In genomic region chr5:115857621-115858349, GRCh38 we compare ENCODE assay signal across 13 cellular contexts. TPM values are rescaled to one million over a fixed set of nuclear protein-coding genes. Genes with fewer than 3 reads are reported as not detected.
DNase-seq lines count a peak whose midpoint lies in the region; ATAC-seq and TF ChIP-seq lines count a peak whose summit lies in the region.
"Had no signal": no experiment of that assay in that cellular context is flagged by ENCODE, and none has a peak within 500 bp of the region (broad histone marks: within the 10 kb centered on the region; RNA-seq: fewer than 3 reads in every experiment).

No MANE protein-coding gene starts in this region.

- H3K4me3 Mint-ChIP-seq in activated T-cell treated with anti-CD3 and anti-CD28 coated beads, Interleukin-2, amount 50 U/mL, for 72 hours, result peak overlapping the region in 1 of 2 donors; percentile 68

- no peak for DNase-seq in activated T-cell treated with anti-CD3 and anti-CD28 coated beads, Interleukin-2, amount 50 U/mL, for 72 hours
- DNase-seq in activated T-cell treated with anti-CD3 and anti-CD28 coated beads for 4 hours (no peak), SK-N-MC (ENCODE audit: low read depth, low spot score) (peak; percentile 92), fibroblast of the aortic adventitia (ENCODE audit: low read depth) (peak; percentile 60), hypothalamus (lab: John Stamatoyannopoulos, UW) (no peak), ACHN (no peak)
- DNase-seq in stimulated activated CD4-positive, alpha-beta T cell treated with anti-CD3 and anti-CD28 coated beads, Interleukin-15, amount 100 ng/mL, for 24 hours, result no peak
- DNase-seq: activated CD4-positive, CD25-positive, alpha-beta regulatory T cell treated with anti-CD3 and anti-CD28 coated beads, Interleukin-2, amount 50 U/mL, for 72 hours; activated naive CD4-positive, alpha-beta T cell; NCI-H2029 treated with DMSO at 0.1 percent for 48 hours had no signal

- 0 out of 2 replicates have a peak, but pooled peaks cover 4% of the 10 kb centered on the region for H3K9me3 ChIP-seq in SK-N-MC (ENCODE audit: low read depth, low read length)

- H3K36me3 ChIP-seq in SK-N-MC (ENCODE audit: insufficient read depth, low read length), result peaks cover 6% of the 10 kb centered on the region

- TF ChIP-seq CTCF in fibroblast of the aortic adventitia (IDR thresholded peaks at IDR 0.05; ENCODE audit: insufficient read depth, low read length), result no peak

- H3K9ac ChIP-seq in SK-N-MC (ENCODE audit: insufficient read length), result peak overlapping the region; percentile 1

- H3K4me1 Mint-ChIP-seq in activated T-cell treated with anti-CD3 and anti-CD28 coated beads, Interleukin-2, amount 50 U/mL, for 72 hours (ENCODE audit: low read depth), result peaks cover 25% of the 10 kb centered on the region

- ATAC-seq in activated T-cell treated with anti-CD3 and anti-CD28 coated beads, Interleukin-2, amount 50 U/mL, for 72 hours (replicated peaks in 1 of 2), result peak in 1 of 2 donors; percentile 49
- ATAC-seq in HG03354 (IDR thresholded peaks at IDR 0.05; ENCODE audit: poor library complexity, severe bottlenecking, unreplicated experiment), result no peak
- ATAC-seq: stimulated activated memory B cell treated with anti-CD40 and anti-IgM and Interleukin-4, amounts not matched to agents 10 μg/mL and 1 μg/mL and 100 μg/mL, for 72 hours had no signal

- in situ Hi-C loops in ACHN (cut with HindIII; ENCODE audit: low pct_ligation_motif_present, low pct_unique_long_range_greater_than_20kb, low sequenced_read_pairs), result no loop called here

- H3K27ac Mint-ChIP-seq in activated T-cell treated with anti-CD3 and anti-CD28 coated beads, Interleukin-2, amount 50 U/mL, for 72 hours, result peak overlapping the region; percentile 72
- H3K27ac Mint-ChIP-seq: stimulated activated memory B cell treated with anti-CD40 and anti-IgM and Interleukin-4, amounts not matched to agents 10 μg/mL and 1 μg/mL and 100 μg/mL, for 72 hours had no signal

- no peaks in the 10 kb centered on the region for H3K27me3 Mint-ChIP-seq in activated T-cell treated with anti-CD3 and anti-CD28 coated beads, Interleukin-2, amount 50 U/mL, for 72 hours (ENCODE audit: low read depth)
- H3K27me3 Mint-ChIP-seq: stimulated activated memory B cell treated with anti-CD40 and anti-IgM and Interleukin-4, amounts not matched to agents 10 μg/mL and 1 μg/mL and 100 μg/mL, for 72 hours had no signal

- peaks cover 2 to 10% of the 10 kb centered on the region in 2 donors for H3K9me3 Mint-ChIP-seq in activated T-cell treated with anti-CD3 and anti-CD28 coated beads, Interleukin-2, amount 50 U/mL, for 72 hours

- H3K27ac ChIP-seq in SK-N-MC, result peak overlapping the region; percentile 69

- H3K36me3 Mint-ChIP-seq in activated T-cell treated with anti-CD3 and anti-CD28 coated beads, Interleukin-2, amount 50 U/mL, for 72 hours (ENCODE audit: insufficient read depth in 2 of 2), result peaks cover 7 to 9% of the 10 kb centered on the region in 2 donors

- H3K4me3 ChIP-seq in SK-N-MC, result peak overlapping the region; percentile 59
- no peak overlapping the region for H3K4me3 ChIP-seq in fibroblast of the aortic adventitia (ENCODE audit: low read depth, low read length)

RNA-seq across cellular contexts. Expression of gene AP3S1, which starts 16.1 kb away (rescaled TPM):
- 10 to 100 TPM; 58.7 to 63.4 TPM for total RNA-seq in activated T-cell treated with anti-CD3 and anti-CD28 coated beads, Interleukin-2, amount 50 U/mL, for 72 hours
- total RNA-seq in fibroblast of the aortic adventitia (ENCODE audit: low replicate concordance), result 109 and 237 TPM in 2 replicates

RNA-seq across cellular contexts. Expression of gene ATG12, which starts 16.4 kb away (rescaled TPM):
- total RNA-seq in activated T-cell treated with anti-CD3 and anti-CD28 coated beads, Interleukin-2, amount 50 U/mL, for 72 hours, result 10 to 100 TPM; 43.0 to 50.0 TPM
- 88.2 and 105 TPM in 2 replicates for total RNA-seq in fibroblast of the aortic adventitia (ENCODE audit: low replicate concordance)

RNA-seq across cellular contexts. Expression of gene CDO1, which starts 41.3 kb away (rescaled TPM):
- total RNA-seq in activated T-cell treated with anti-CD3 and anti-CD28 coated beads, Interleukin-2, amount 50 U/mL, for 72 hours, result under 1 TPM; 0.42 to 0.50 TPM
- 7.0 and 24.8 TPM in 2 replicates for total RNA-seq in fibroblast of the aortic adventitia (ENCODE audit: low replicate concordance)
- total RNA-seq: G401 had no signal

Comparison
In these comparisons a context has a peak if more than half of its experiments do, and no peak if none do; other contexts are left out.
1. DNase-seq: peak in SK-N-MC (single experiment) and fibroblast of the aortic adventitia (single experiment); none in activated T-cell treated with anti-CD3 and anti-CD28 coated beads, Interleukin-2, amount 50 U/mL, for 72 hours (0 of 2), activated T-cell treated with anti-CD3 and anti-CD28 coated beads for 4 hours (single experiment), hypothalamus (0 of 51), stimulated activated CD4-positive, alpha-beta T cell treated with anti-CD3 and anti-CD28 coated beads, Interleukin-15, amount 100 ng/mL, for 24 hours (single experiment) and ACHN (single experiment).